In the genomic region with DNA sequence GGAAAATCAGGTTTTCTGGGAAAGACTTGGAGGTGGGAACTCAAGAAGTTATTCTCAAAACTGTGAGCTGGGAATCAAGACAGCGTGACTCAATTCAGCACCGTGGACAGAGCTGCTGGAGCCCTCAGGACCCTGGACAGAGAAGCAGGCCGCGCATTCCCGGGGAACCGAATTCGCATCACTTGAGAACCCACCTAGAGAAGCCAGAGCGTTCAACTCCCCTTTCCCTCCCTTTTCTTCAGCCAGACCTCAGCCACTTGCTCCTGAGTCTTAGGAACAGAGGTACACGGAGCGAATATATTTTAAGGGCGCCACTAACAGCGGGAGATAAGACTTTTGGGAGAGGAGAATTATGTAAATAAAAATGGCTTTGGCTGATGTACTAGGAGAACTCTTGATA, we compare ENCODE assay signal across 1 cellular context.
A peak's percentile ranks its signal among the peaks of the same experiment; 100 is the strongest.
TF ChIP-seq lines count a peak whose summit lies in the region.

No MANE protein-coding gene starts in this region.

TF ChIP-seq in K562, 482 proteins besides CTCF, POLR2A, EP300 and RAD21 (continued from another document and continues in another):
- TF ChIP-seq ZNF707 (CRISPR knock-in tag; conservative IDR thresholded peaks at IDR 0.05) (0 out of 2 replicates have a peak, but pooled peaks have one; percentile 9), SMARCC2 (IDR thresholded peaks at IDR 0.05; ENCODE audit: low read depth) (peak; percentile 31; the same call in 1 of the 2 replicates), TBL1XR1 (IDR thresholded peaks at IDR 0.05; ENCODE audit: low read length in 2 of 2) (peak in 1 of 2 experiments; percentile 34; a peak in 1 of 4 replicates), HDAC2 (IDR thresholded peaks at IDR 0.05) (peak; percentile 99), SREBF1 (IDR thresholded peaks at IDR 0.05; ENCODE audit: borderline replicate concordance, low read depth, low read length) (peak; percentile 98), NR3C1 (CRISPR knock-in tag; IDR thresholded peaks at IDR 0.05) (peak; percentile 100), ZNF41 (CRISPR knock-in tag; conservative IDR thresholded peaks at IDR 0.05) (peak; percentile 78; the same call in 1 of the 2 replicates), MAZ (CRISPR knock-in tag; conservative IDR thresholded peaks at IDR 0.05 in 1 of 2, IDR thresholded peaks at IDR 0.05 in 1 of 2) (peak; percentile 79 to 100), NFE2 (IDR thresholded peaks at IDR 0.05; ENCODE audit: low read depth) (no peak), ATF1 (CRISPR knock-in tag; IDR thresholded peaks at IDR 0.05) (peak; percentile 89), ATF1 (tag; IDR thresholded peaks at IDR 0.05) (peak; percentile 46; the same call in 1 of the 2 replicates), GABPB1 (CRISPR knock-in tag; IDR thresholded peaks at IDR 0.05) (peak; percentile 94), ZNF644 (tag; IDR thresholded peaks at IDR 0.05; ENCODE audit: low read depth) (peak; percentile 99), FOXA1 (IDR thresholded peaks at IDR 0.05; ENCODE audit: borderline replicate concordance) (no peak), FOXJ3 (CRISPR knock-in tag; IDR thresholded peaks at IDR 0.05) (peak; percentile 98), ZNF232 (CRISPR knock-in tag; IDR thresholded peaks at IDR 0.05) (peak; percentile 100), RUNX1 (IDR thresholded peaks at IDR 0.05; ENCODE audit: low read depth) (0 out of 2 replicates have a peak, but pooled peaks have one; percentile 61), ZNF324 (CRISPR knock-in tag; IDR thresholded peaks at IDR 0.05) (0 out of 2 replicates have a peak, but pooled peaks have one; percentile 28), HIVEP1 (CRISPR knock-in tag; IDR thresholded peaks at IDR 0.05) (peak; percentile 53; the same call in 1 of the 2 replicates), FOSL1 (tag; conservative IDR thresholded peaks at IDR 0.05) (peak; percentile 67), BACH1 (tag; IDR thresholded peaks at IDR 0.05) (peak; percentile 95), TEAD1 (CRISPR knock-in tag; IDR thresholded peaks at IDR 0.05) (peak; percentile 93 to 99), TAL1 (IDR thresholded peaks at IDR 0.05) (no peak), SMAD1 (IDR thresholded peaks at IDR 0.05; ENCODE audit: low read depth, low read length, partially characterized antibody) (no peak), POLR2AphosphoS5 (IDR thresholded peaks at IDR 0.05; ENCODE audit: control insufficient read depth, insufficient read depth, low read depth, low read length) (peak; percentile 52; the same call in 1 of the 2 replicates), NELFE (IDR thresholded peaks at IDR 0.05; ENCODE audit: insufficient read depth, insufficient read length) (no peak), ZNF263 (CRISPR knock-in tag; IDR thresholded peaks at IDR 0.05; ENCODE audit: borderline replicate concordance) (peak; percentile 96), SRSF9 (IDR thresholded peaks at IDR 0.05; ENCODE audit: borderline replicate concordance, low read depth, low read length) (no peak), GATA2 (CRISPR knock-in tag; IDR thresholded peaks at IDR 0.05) (peak; percentile 79), SMARCB1 (IDR thresholded peaks at IDR 0.05; ENCODE audit: insufficient read length, low read depth) (peak; percentile 100), MTA2 (IDR thresholded peaks at IDR 0.05; ENCODE audit: low read depth) (no peak), MED1 (CRISPR knock-in tag; IDR thresholded peaks at IDR 0.05; ENCODE audit: borderline replicate concordance) (peak; percentile 98; the same call in 1 of the 2 replicates)
- TF ChIP-seq, protein P1, sequence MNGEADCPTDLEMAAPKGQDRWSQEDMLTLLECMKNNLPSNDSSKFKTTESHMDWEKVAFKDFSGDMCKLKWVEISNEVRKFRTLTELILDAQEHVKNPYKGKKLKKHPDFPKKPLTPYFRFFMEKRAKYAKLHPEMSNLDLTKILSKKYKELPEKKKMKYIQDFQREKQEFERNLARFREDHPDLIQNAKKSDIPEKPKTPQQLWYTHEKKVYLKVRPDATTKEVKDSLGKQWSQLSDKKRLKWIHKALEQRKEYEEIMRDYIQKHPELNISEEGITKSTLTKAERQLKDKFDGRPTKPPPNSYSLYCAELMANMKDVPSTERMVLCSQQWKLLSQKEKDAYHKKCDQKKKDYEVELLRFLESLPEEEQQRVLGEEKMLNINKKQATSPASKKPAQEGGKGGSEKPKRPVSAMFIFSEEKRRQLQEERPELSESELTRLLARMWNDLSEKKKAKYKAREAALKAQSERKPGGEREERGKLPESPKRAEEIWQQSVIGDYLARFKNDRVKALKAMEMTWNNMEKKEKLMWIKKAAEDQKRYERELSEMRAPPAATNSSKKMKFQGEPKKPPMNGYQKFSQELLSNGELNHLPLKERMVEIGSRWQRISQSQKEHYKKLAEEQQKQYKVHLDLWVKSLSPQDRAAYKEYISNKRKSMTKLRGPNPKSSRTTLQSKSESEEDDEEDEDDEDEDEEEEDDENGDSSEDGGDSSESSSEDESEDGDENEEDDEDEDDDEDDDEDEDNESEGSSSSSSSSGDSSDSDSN (IDR thresholded peaks at IDR 0.05; ENCODE audit: borderline replicate concordance in 1 of 2, low read depth in 2 of 2, low read length in 2 of 2) = 0 out of 4 replicates have a peak, but pooled peaks of 1 of the 2 experiments have one; percentile 23
- TF ChIP-seq, protein P2, sequence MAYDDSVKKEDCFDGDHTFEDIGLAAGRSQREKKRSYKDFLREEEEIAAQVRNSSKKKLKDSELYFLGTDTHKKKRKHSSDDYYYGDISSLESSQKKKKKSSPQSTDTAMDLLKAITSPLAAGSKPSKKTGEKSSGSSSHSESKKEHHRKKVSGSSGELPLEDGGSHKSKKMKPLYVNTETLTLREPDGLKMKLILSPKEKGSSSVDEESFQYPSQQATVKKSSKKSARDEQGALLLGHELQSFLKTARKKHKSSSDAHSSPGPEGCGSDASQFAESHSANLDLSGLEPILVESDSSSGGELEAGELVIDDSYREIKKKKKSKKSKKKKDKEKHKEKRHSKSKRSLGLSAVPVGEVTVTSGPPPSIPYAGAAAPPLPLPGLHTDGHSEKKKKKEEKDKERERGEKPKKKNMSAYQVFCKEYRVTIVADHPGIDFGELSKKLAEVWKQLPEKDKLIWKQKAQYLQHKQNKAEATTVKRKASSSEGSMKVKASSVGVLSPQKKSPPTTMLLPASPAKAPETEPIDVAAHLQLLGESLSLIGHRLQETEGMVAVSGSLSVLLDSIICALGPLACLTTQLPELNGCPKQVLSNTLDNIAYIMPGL (CRISPR knock-in tag; IDR thresholded peaks at IDR 0.05) = peak; percentile 100
- TF ChIP-seq, protein P3, sequence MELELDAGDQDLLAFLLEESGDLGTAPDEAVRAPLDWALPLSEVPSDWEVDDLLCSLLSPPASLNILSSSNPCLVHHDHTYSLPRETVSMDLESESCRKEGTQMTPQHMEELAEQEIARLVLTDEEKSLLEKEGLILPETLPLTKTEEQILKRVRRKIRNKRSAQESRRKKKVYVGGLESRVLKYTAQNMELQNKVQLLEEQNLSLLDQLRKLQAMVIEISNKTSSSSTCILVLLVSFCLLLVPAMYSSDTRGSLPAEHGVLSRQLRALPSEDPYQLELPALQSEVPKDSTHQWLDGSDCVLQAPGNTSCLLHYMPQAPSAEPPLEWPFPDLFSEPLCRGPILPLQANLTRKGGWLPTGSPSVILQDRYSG (tag; conservative IDR thresholded peaks at IDR 0.05; ENCODE audit: low read depth) = peak; percentile 93
- TF ChIP-seq, protein P4, sequence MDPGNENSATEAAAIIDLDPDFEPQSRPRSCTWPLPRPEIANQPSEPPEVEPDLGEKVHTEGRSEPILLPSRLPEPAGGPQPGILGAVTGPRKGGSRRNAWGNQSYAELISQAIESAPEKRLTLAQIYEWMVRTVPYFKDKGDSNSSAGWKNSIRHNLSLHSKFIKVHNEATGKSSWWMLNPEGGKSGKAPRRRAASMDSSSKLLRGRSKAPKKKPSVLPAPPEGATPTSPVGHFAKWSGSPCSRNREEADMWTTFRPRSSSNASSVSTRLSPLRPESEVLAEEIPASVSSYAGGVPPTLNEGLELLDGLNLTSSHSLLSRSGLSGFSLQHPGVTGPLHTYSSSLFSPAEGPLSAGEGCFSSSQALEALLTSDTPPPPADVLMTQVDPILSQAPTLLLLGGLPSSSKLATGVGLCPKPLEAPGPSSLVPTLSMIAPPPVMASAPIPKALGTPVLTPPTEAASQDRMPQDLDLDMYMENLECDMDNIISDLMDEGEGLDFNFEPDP (CRISPR knock-in tag; IDR thresholded peaks at IDR 0.05) = no peak
- TF ChIP-seq, protein P5, sequence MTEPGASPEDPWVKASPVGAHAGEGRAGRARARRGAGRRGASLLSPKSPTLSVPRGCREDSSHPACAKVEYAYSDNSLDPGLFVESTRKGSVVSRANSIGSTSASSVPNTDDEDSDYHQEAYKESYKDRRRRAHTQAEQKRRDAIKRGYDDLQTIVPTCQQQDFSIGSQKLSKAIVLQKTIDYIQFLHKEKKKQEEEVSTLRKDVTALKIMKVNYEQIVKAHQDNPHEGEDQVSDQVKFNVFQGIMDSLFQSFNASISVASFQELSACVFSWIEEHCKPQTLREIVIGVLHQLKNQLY (CRISPR knock-in tag; conservative IDR thresholded peaks at IDR 0.05) = peak in 1 of 2 experiments; percentile 99; a peak in 2 of 4 replicates
- TF ChIP-seq, protein P6, sequence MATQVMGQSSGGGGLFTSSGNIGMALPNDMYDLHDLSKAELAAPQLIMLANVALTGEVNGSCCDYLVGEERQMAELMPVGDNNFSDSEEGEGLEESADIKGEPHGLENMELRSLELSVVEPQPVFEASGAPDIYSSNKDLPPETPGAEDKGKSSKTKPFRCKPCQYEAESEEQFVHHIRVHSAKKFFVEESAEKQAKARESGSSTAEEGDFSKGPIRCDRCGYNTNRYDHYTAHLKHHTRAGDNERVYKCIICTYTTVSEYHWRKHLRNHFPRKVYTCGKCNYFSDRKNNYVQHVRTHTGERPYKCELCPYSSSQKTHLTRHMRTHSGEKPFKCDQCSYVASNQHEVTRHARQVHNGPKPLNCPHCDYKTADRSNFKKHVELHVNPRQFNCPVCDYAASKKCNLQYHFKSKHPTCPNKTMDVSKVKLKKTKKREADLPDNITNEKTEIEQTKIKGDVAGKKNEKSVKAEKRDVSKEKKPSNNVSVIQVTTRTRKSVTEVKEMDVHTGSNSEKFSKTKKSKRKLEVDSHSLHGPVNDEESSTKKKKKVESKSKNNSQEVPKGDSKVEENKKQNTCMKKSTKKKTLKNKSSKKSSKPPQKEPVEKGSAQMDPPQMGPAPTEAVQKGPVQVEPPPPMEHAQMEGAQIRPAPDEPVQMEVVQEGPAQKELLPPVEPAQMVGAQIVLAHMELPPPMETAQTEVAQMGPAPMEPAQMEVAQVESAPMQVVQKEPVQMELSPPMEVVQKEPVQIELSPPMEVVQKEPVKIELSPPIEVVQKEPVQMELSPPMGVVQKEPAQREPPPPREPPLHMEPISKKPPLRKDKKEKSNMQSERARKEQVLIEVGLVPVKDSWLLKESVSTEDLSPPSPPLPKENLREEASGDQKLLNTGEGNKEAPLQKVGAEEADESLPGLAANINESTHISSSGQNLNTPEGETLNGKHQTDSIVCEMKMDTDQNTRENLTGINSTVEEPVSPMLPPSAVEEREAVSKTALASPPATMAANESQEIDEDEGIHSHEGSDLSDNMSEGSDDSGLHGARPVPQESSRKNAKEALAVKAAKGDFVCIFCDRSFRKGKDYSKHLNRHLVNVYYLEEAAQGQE (CRISPR knock-in tag; IDR thresholded peaks at IDR 0.05; ENCODE audit: low read depth) = peak; percentile 100
- TF ChIP-seq, protein P7, sequence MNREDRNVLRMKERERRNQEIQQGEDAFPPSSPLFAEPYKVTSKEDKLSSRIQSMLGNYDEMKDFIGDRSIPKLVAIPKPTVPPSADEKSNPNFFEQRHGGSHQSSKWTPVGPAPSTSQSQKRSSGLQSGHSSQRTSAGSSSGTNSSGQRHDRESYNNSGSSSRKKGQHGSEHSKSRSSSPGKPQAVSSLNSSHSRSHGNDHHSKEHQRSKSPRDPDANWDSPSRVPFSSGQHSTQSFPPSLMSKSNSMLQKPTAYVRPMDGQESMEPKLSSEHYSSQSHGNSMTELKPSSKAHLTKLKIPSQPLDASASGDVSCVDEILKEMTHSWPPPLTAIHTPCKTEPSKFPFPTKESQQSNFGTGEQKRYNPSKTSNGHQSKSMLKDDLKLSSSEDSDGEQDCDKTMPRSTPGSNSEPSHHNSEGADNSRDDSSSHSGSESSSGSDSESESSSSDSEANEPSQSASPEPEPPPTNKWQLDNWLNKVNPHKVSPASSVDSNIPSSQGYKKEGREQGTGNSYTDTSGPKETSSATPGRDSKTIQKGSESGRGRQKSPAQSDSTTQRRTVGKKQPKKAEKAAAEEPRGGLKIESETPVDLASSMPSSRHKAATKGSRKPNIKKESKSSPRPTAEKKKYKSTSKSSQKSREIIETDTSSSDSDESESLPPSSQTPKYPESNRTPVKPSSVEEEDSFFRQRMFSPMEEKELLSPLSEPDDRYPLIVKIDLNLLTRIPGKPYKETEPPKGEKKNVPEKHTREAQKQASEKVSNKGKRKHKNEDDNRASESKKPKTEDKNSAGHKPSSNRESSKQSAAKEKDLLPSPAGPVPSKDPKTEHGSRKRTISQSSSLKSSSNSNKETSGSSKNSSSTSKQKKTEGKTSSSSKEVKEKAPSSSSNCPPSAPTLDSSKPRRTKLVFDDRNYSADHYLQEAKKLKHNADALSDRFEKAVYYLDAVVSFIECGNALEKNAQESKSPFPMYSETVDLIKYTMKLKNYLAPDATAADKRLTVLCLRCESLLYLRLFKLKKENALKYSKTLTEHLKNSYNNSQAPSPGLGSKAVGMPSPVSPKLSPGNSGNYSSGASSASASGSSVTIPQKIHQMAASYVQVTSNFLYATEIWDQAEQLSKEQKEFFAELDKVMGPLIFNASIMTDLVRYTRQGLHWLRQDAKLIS (CRISPR knock-in tag; IDR thresholded peaks at IDR 0.05) = peak; percentile 100
- TF ChIP-seq, protein P8, sequence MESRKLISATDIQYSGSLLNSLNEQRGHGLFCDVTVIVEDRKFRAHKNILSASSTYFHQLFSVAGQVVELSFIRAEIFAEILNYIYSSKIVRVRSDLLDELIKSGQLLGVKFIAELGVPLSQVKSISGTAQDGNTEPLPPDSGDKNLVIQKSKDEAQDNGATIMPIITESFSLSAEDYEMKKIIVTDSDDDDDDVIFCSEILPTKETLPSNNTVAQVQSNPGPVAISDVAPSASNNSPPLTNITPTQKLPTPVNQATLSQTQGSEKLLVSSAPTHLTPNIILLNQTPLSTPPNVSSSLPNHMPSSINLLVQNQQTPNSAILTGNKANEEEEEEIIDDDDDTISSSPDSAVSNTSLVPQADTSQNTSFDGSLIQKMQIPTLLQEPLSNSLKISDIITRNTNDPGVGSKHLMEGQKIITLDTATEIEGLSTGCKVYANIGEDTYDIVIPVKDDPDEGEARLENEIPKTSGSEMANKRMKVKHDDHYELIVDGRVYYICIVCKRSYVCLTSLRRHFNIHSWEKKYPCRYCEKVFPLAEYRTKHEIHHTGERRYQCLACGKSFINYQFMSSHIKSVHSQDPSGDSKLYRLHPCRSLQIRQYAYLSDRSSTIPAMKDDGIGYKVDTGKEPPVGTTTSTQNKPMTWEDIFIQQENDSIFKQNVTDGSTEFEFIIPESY (CRISPR knock-in tag; IDR thresholded peaks at IDR 0.05) = peak; percentile 98
- TF ChIP-seq, protein P9, sequence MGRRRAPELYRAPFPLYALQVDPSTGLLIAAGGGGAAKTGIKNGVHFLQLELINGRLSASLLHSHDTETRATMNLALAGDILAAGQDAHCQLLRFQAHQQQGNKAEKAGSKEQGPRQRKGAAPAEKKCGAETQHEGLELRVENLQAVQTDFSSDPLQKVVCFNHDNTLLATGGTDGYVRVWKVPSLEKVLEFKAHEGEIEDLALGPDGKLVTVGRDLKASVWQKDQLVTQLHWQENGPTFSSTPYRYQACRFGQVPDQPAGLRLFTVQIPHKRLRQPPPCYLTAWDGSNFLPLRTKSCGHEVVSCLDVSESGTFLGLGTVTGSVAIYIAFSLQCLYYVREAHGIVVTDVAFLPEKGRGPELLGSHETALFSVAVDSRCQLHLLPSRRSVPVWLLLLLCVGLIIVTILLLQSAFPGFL (CRISPR knock-in tag; IDR thresholded peaks at IDR 0.05) = peak; percentile 99; the same call in 1 of the 2 replicates
- TF ChIP-seq, protein P10, sequence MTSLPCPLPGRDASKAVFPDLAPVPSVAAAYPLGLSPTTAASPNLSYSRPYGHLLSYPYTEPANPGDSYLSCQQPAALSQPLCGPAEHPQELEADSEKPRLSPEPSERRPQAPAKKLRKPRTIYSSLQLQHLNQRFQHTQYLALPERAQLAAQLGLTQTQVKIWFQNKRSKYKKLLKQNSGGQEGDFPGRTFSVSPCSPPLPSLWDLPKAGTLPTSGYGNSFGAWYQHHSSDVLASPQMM (CRISPR knock-in tag; IDR thresholded peaks at IDR 0.05) = no peak
